In the genomic region with DNA sequence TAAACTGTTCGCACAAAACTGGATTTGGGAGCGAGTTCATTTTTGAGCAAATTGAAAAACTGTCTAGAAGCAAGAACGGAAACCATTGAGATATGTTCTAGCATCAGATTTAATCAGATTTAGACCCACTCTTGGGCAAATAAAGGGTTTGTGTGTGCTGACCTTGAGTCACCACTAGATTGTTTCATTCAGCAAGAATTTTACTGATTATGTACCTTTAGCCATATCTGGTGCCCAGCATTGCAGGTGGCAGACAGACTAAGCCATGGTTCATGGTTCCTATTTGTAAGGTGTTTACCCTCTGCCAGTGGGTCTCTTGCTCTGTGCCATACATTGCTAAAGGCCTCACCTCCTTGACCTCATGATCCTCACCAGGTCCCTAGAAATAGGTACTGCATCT, we compare ENCODE assay signal across 10 cellular contexts. TPM values are rescaled to one million over a fixed set of nuclear protein-coding genes. Genes with fewer than 3 reads are reported as not detected.
DNase-seq lines count a peak whose midpoint lies in the region; ATAC-seq and TF ChIP-seq lines count a peak whose summit lies in the region.
"Had no signal": no experiment of that assay in that cellular context is flagged by ENCODE, and none has a peak within 500 bp of the region (broad histone marks: within the 10 kb centered on the region; RNA-seq: fewer than 3 reads in every experiment).

No MANE protein-coding gene starts in this region.

- H3K36me3 Mint-ChIP-seq in activated CD4-positive, alpha-beta T cell treated with anti-CD3 and anti-CD28 coated beads for 36 hours (ENCODE audit: low read depth): peaks cover 43% of the 10 kb centered on the region
- peaks cover 38% of the 10 kb centered on the region for H3K36me3 Mint-ChIP-seq in WTC11

- H3K36me3 ChIP-seq in spleen: peaks cover 0 to 50% (median 41%) of the 10 kb centered on the region in 6 donors

- TF ChIP-seq CTCF in WTC11 (IDR thresholded peaks at IDR 0.05) (no peak), foreskin fibroblast (IDR thresholded peaks at IDR 0.05; ENCODE audit: low read depth, low read length) (no peak), spleen (IDR thresholded peaks at IDR 0.05 in 8 of 11, conservative IDR thresholded peaks at IDR 0.05 in 3 of 11) (no peak)

- WGBS in spleen, 5 donors: 83 to 94% (median 88%) methylated on average over 3 of the region's 3 CpGs

- H3K4me1 Mint-ChIP-seq in activated CD4-positive, alpha-beta T cell treated with anti-CD3 and anti-CD28 coated beads for 36 hours: peaks cover 41% of the 10 kb centered on the region
- peaks cover 21% of the 10 kb centered on the region for H3K4me1 Mint-ChIP-seq in WTC11

- H3K4me3 ChIP-seq in foreskin fibroblast (ENCODE audit: low read depth in 1 of 2, low read length in 2 of 2): peak overlapping the region; percentile 84 to 87
- peak overlapping the region in 7 of 8 donors; percentile 83 to 91 (median 87) for H3K4me3 ChIP-seq in spleen

- POLR2A ChIA-PET in activated CD4-positive, alpha-beta T cell treated with anti-CD3 and anti-CD28 coated beads for 36 hours (lab: Charles Lee): interaction anchor here (0.8 to 1.2 kb wide), 2 partner anchors 10 to 25 kb away, joined by 4 to 6 read pairs; no protein-coding TSS in a partner anchor
- POLR2A ChIA-PET in WTC11 (lab: Charles Lee): no interaction called here

- H3K4me1 ChIP-seq in spleen: peaks cover 7 to 50% (median 30%) of the 10 kb centered on the region in 6 donors

- peak overlapping the region in 1 of 8 donors; percentile 91 for H3K27ac ChIP-seq in spleen

- no peaks in the 10 kb centered on the region for H3K9me3 ChIP-seq in spleen

- no peaks in the 10 kb centered on the region for H3K27me3 ChIP-seq in spleen (replicated peaks in 1 of 7)

- CTCF ChIA-PET in activated CD4-positive, alpha-beta T cell treated with anti-CD3 and anti-CD28 coated beads for 36 hours (lab: Charles Lee): no interaction called here
- CTCF ChIA-PET in WTC11 (lab: Charles Lee): no interaction called here

- H3K4me3 Mint-ChIP-seq in activated CD4-positive, alpha-beta T cell treated with anti-CD3 and anti-CD28 coated beads for 36 hours: peak overlapping the region; percentile 82
- peak overlapping the region; percentile 90 for H3K4me3 Mint-ChIP-seq in WTC11

- intact Hi-C loops in activated CD4-positive, alpha-beta T cell treated with anti-CD3 and anti-CD28 coated beads for 36 hours (cut with DNase I, micrococcal nuclease): loop anchor here in 1 of 2 experiments (5.0 kb wide), 1 partner anchor 849 kb away; a partner anchor contains a TSS
- intact Hi-C loops in spleen (cut with DNase I; ENCODE audit: low total_unique reads) (no loop called here), posterior vena cava (cut with DNase I) (no loop called here)

- no peak for DNase-seq in activated CD4-positive, alpha-beta T cell treated with anti-CD3 and anti-CD28 coated beads for 36 hours
- no peak for DNase-seq in activated CD4-positive, alpha-beta T cell treated with anti-CD3 and anti-CD28 coated beads for 1 hour
- DNase-seq in WTC11 (ENCODE audit: low spot score) (no peak), foreskin fibroblast (no peak), spleen (no peak), SHP77 treated with DMSO at 0.1 percent for 48 hours (lab: John Stamatoyannopoulos, UW) (no peak), posterior vena cava (ENCODE audit: low spot score) (no peak)
- DNase-seq in effector CD4-positive, alpha-beta T cell: no peak
- DNase-seq: NCI-H1048 had no signal

- no peaks in the 10 kb centered on the region for H3K9me3 Mint-ChIP-seq in activated CD4-positive, alpha-beta T cell treated with anti-CD3 and anti-CD28 coated beads for 36 hours (ENCODE audit: low read depth)
- H3K9me3 Mint-ChIP-seq in WTC11: no peaks in the 10 kb centered on the region

- ATAC-seq in activated CD4-positive, alpha-beta T cell treated with anti-CD3 and anti-CD28 coated beads for 36 hours: no peak
- no peak for ATAC-seq in WTC11

- no peak for TF ChIP-seq POLR2A in spleen (IDR thresholded peaks at IDR 0.05)

- H3K27me3 Mint-ChIP-seq in activated CD4-positive, alpha-beta T cell treated with anti-CD3 and anti-CD28 coated beads for 36 hours: no peaks in the 10 kb centered on the region
- no peaks in the 10 kb centered on the region for H3K27me3 Mint-ChIP-seq in WTC11 (ENCODE audit: low read depth)

- H3K27ac Mint-ChIP-seq in activated CD4-positive, alpha-beta T cell treated with anti-CD3 and anti-CD28 coated beads for 36 hours: peak overlapping the region; percentile 90
- H3K27ac Mint-ChIP-seq in WTC11: peak overlapping the region; percentile 85

TF ChIP-seq in WTC11, 78 proteins besides CTCF, POLR2A, EP300 and RAD21:
- TF ChIP-seq, protein P1, sequence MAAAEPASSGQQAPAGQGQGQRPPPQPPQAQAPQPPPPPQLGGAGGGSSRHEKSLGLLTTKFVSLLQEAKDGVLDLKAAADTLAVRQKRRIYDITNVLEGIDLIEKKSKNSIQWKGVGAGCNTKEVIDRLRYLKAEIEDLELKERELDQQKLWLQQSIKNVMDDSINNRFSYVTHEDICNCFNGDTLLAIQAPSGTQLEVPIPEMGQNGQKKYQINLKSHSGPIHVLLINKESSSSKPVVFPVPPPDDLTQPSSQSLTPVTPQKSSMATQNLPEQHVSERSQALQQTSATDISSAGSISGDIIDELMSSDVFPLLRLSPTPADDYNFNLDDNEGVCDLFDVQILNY (CRISPR knock-in tag; IDR thresholded peaks at IDR 0.05): no peak

RNA-seq across cellular contexts. Expression of a gene that starts 1.4 kb away (rescaled TPM):
- 100 to 1,000 TPM in 1 of 2 experiments, 10 to 100 TPM in 1; 95.9 to 101 TPM for total RNA-seq in activated CD4-positive, alpha-beta T cell treated with anti-CD3 and anti-CD28 coated beads for 36 hours
- total RNA-seq in WTC11 (2021) (101 to 118 TPM (median 108 TPM) in 3 replicates), spleen (10 to 100 TPM; 35.7 to 55.7 (median 49.3) TPM), posterior vena cava (10 to 100 TPM; 43.0 to 48.4 TPM)
- polyA plus RNA-seq in spleen: 10 to 100 TPM; 42.5 to 62.2 (median 48.8) TPM

RNA-seq across cellular contexts. Expression of a gene that starts 9.1 kb away (rescaled TPM):
- total RNA-seq in activated CD4-positive, alpha-beta T cell treated with anti-CD3 and anti-CD28 coated beads for 36 hours: not detected
- total RNA-seq in WTC11 (2021) (not detected in 3 replicates), spleen (10 to 100 TPM in 3 of 7 donors, 1 to 10 TPM in 4; 2.6 to 27.1 (median 10.0) TPM), posterior vena cava (not detected)
- polyA plus RNA-seq in spleen: 10 to 100 TPM in 1 of 3 donors, 1 to 10 TPM in 1, under 1 TPM in 1; 0.74 to 10.7 (median 5.6) TPM
- total RNA-seq: activated CD8-positive, alpha-beta memory T cell treated with anti-CD3 and anti-CD28 coated beads for 36 hours had no signal

RNA-seq across cellular contexts. Expression of a gene that starts 22.6 kb away (rescaled TPM):
- total RNA-seq in activated CD4-positive, alpha-beta T cell treated with anti-CD3 and anti-CD28 coated beads for 36 hours: 1 to 10 TPM; 7.0 to 8.7 TPM
- total RNA-seq in WTC11 (2021) (16.1 to 19.2 TPM (median 16.3 TPM) in 3 replicates), spleen (10 to 100 TPM; 14.3 to 20.2 (median 17.3) TPM), posterior vena cava (1 to 10 TPM; 7.1 to 9.2 TPM)
- 10 to 100 TPM; 13.3 to 25.8 (median 19.3) TPM for polyA plus RNA-seq in spleen

RNA-seq across cellular contexts. Expression of a gene that starts 32.8 kb away (rescaled TPM):
- total RNA-seq in activated CD4-positive, alpha-beta T cell treated with anti-CD3 and anti-CD28 coated beads for 36 hours: 10 to 100 TPM; 44.3 to 45.6 TPM
- 31.7 to 38.5 TPM (median 34.2 TPM) in 3 replicates for total RNA-seq in WTC11 (2021)
- total RNA-seq in spleen: 10 to 100 TPM; 15.2 to 28.7 (median 21.5) TPM
- polyA plus RNA-seq in spleen: 10 to 100 TPM; 11.6 to 15.7 (median 14.2) TPM
- total RNA-seq in posterior vena cava: 10 to 100 TPM; 17.7 to 19.4 TPM

RNA-seq across cellular contexts. Expression of a gene that starts 37.4 kb away (rescaled TPM):
- under 1 TPM; 0.30 to 0.39 TPM for total RNA-seq in activated CD4-positive, alpha-beta T cell treated with anti-CD3 and anti-CD28 coated beads for 36 hours
- total RNA-seq in WTC11 (2021) (18.9 to 19.8 TPM (median 19.0 TPM) in 3 replicates), spleen (1 to 10 TPM in 4 of 7 donors, under 1 TPM in 3; 0.44 to 2.1 (median 1.1) TPM), posterior vena cava (not detected)
- polyA plus RNA-seq in spleen: 1 to 10 TPM in 1 of 3 donors, under 1 TPM in 2; 0.67 to 1.1 (median 0.89) TPM
